In the genomic region with DNA sequence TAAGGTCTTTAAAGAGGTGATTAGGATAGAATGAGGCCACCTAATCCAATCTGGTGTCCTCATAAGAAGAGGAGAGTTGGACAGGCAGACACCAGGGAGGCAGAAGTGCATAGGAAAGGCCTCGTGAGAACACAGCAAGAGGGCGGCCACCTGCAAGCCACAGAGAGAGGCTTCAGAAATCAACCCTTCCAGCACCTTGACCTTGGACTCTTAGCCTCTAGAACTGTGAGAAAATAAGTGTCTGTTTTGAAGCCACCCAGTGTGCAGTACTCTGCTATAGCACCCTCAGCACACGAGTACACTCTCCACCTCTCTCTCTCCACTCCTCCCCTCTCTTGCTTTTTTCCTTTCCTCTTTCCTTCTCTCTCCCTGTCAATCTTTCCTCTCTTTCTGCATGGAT, we compare ENCODE assay signal across 14 cellular contexts. TPM values are rescaled to one million over a fixed set of nuclear protein-coding genes. Genes with fewer than 3 reads are reported as not detected.
A peak's percentile ranks its signal among the peaks of the same experiment; 100 is the strongest.
DNase-seq lines count a peak whose midpoint lies in the region; ATAC-seq, FAIRE-seq and TF ChIP-seq lines count a peak whose summit lies in the region.
"Had no signal": no experiment of that assay in that cellular context is flagged by ENCODE, and none has a peak within 500 bp of the region (broad histone marks: within the 10 kb centered on the region; RNA-seq: fewer than 3 reads in every experiment).

No MANE protein-coding gene starts in this region.

- no peak overlapping the region for H3K4me3 ChIP-seq in DND-41 (ENCODE audit: low read depth in 1 of 2, low read length in 2 of 2)
- H3K4me3 ChIP-seq in astrocyte (ENCODE audit: insufficient read depth, low read depth, low read length) = no peak overlapping the region
- H3K4me3 ChIP-seq: upper lobe of right lung had no signal

- no peaks in the 10 kb centered on the region for H3K79me2 ChIP-seq in DND-41 (ENCODE audit: insufficient read depth, low read length)
- peaks cover 60% of the 10 kb centered on the region for H3K79me2 ChIP-seq in astrocyte (ENCODE audit: insufficient read depth, low read length)

- H3K27ac ChIP-seq in DND-41 (ENCODE audit: low read length) (peak overlapping the region; percentile 13; the same call in 1 of the 2 replicates), astrocyte (ENCODE audit: low read depth, low read length) (no peak overlapping the region)
- H3K27ac ChIP-seq: upper lobe of right lung had no signal

- no peaks in the 10 kb centered on the region for H3K27me3 Mint-ChIP-seq in astrocyte (ENCODE audit: low read depth, unreplicated experiment)

- no peak overlapping the region for H3K4me2 ChIP-seq in DND-41 (ENCODE audit: insufficient read depth, low read length)
- H3K4me2 ChIP-seq in astrocyte (ENCODE audit: low read length) = no peak overlapping the region

- H3K36me3 Mint-ChIP-seq in astrocyte (ENCODE audit: low read depth, unreplicated experiment) = peaks cover 42% of the 10 kb centered on the region

- H3K4me3 Mint-ChIP-seq in astrocyte (ENCODE audit: unreplicated experiment) = no peak overlapping the region

- H3K9ac ChIP-seq in DND-41 (ENCODE audit: low read depth, low read length) (no peak overlapping the region), astrocyte (ENCODE audit: low read length) (peak overlapping the region; percentile 9)

- H3K4me1 ChIP-seq in DND-41 (ENCODE audit: insufficient read depth, low read length) (no peaks in the 10 kb centered on the region), astrocyte (ENCODE audit: insufficient read depth, low read length) (no peaks in the 10 kb centered on the region)
- H3K4me1 ChIP-seq: upper lobe of right lung had no signal

- peaks cover 2% of the 10 kb centered on the region for H3K4me1 Mint-ChIP-seq in astrocyte (ENCODE audit: low read depth, unreplicated experiment)

- H3K9me3 Mint-ChIP-seq in astrocyte (ENCODE audit: unreplicated experiment) = no peaks in the 10 kb centered on the region

- DNase-seq in DND-41 (no peak), astrocyte (ENCODE audit: low read depth) (no peak)
- no peak for DNase-seq in stimulated activated CD4-positive, alpha-beta T cell treated with anti-CD3 and anti-CD28 coated beads, Interleukin-2, amount 100 ng/mL, for 24 hours
- DNase-seq in stimulated activated CD4-positive, alpha-beta T cell treated with anti-CD3 and anti-CD28 coated beads, Interleukin-2, amount 100 ng/mL, for 48 hours = no peak
- DNase-seq: DMS153, NCI-H2081 treated with DMSO at 0.1 percent for 48 hours, upper lobe of right lung had no signal

- TF ChIP-seq CTCF in DND-41 (IDR thresholded peaks at IDR 0.05; ENCODE audit: borderline replicate concordance, extremely low read depth, low read length, poor library complexity, severe bottlenecking) (no peak), astrocyte (IDR thresholded peaks at IDR 0.05; ENCODE audit: insufficient read depth, low read depth, low read length) (no peak)

- ATAC-seq in DND-41 (ENCODE audit: insufficient read depth, low read depth) (peak; percentile 22; the same call in 1 of the 3 replicates), GM19035 (IDR thresholded peaks at IDR 0.05; ENCODE audit: unreplicated experiment) (peak; percentile 40), HG02938 (IDR thresholded peaks at IDR 0.05; ENCODE audit: unreplicated experiment) (peak; percentile 55), HG03469 (IDR thresholded peaks at IDR 0.05; ENCODE audit: unreplicated experiment) (no peak), HG03135 (IDR thresholded peaks at IDR 0.05; ENCODE audit: unreplicated experiment) (no peak)
- ATAC-seq: SK-N-SH treated with all-trans-retinoic acid at 6 μM for 48 hours had no signal

- H3K36me3 ChIP-seq in DND-41 (ENCODE audit: insufficient read depth, low read length) (peaks cover 9% of the 10 kb centered on the region; the same call in 1 of the 2 replicates), astrocyte (ENCODE audit: insufficient read depth, low read length) (peaks cover 71% of the 10 kb centered on the region)

- no peak overlapping the region for H2AFZ ChIP-seq in DND-41 (ENCODE audit: low read depth, low read length)
- H2AFZ ChIP-seq in astrocyte (ENCODE audit: low read depth, low read length) = no peak overlapping the region

- no peaks in the 10 kb centered on the region for H4K20me1 ChIP-seq in DND-41 (ENCODE audit: insufficient read depth, low read length)
- H4K20me1 ChIP-seq in astrocyte (ENCODE audit: insufficient read depth, low read length) = peaks cover 65% of the 10 kb centered on the region

- no peak for FAIRE-seq in astrocyte (lab: Jason Lieb, UNC)
- FAIRE-seq: colon, HTR-8/SVneo had no signal

- H3K9me3 ChIP-seq in DND-41 (ENCODE audit: insufficient read depth, low read length, severe bottlenecking) = no peaks in the 10 kb centered on the region
- no peaks in the 10 kb centered on the region for H3K9me3 ChIP-seq in astrocyte (ENCODE audit: insufficient read depth, low read depth, low read length)
- H3K9me3 ChIP-seq: upper lobe of right lung had no signal

- no peaks in the 10 kb centered on the region for H3K27me3 ChIP-seq in DND-41 (ENCODE audit: insufficient read depth, low read length, poor library complexity)
- H3K27me3 ChIP-seq in astrocyte (ENCODE audit: insufficient read depth, low read length) = no peaks in the 10 kb centered on the region
- H3K27me3 ChIP-seq: upper lobe of right lung had no signal

- H3K27ac Mint-ChIP-seq in astrocyte (ENCODE audit: unreplicated experiment) = peak overlapping the region; percentile 62

RNA-seq across cellular contexts. Expression of a gene that starts 26.8 kb away (rescaled TPM):
- total RNA-seq in astrocyte = 7.1 and 10.8 TPM in 2 replicates
- total RNA-seq: upper lobe of right lung had no signal

Comparison
In these comparisons a context has a peak if more than half of its experiments do, and no peak if none do; other contexts are left out.
1. ATAC-seq: peak in DND-41 (single experiment), GM19035 (single experiment) and HG02938 (single experiment); none in HG03469 (single experiment) and HG03135 (single experiment).